23 cellular contexts compared by ENCODE assay signal in the genomic region with DNA sequence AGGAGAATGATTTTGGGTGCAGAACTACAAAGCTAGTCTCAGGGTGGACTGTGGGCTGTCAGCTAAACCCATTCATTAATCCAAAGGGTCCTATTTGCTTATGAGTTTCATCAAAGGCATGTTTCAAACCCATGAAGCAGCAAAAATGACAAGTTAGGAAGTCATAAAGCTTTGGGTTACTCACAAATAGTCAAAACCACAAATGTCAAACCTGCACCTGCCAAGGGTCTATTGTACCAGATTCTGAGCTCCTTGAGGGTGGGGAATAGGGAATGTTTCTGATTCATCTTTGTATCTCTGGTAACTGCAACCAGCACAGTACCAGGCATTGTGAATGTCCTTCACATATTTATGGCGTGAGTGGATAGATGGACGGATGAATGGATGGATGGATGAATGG.
DNase-seq lines count a peak whose midpoint lies in the region; ATAC-seq, FAIRE-seq and TF ChIP-seq lines count a peak whose summit lies in the region.
"Had no signal": no experiment of that assay in that cellular context is flagged by ENCODE, and none has a peak within 500 bp of the region (broad histone marks: within the 10 kb centered on the region; RNA-seq: fewer than 3 reads in every experiment).

No MANE protein-coding gene starts in this region.

- no peak overlapping the region for H3K56ac ChIP-seq in H9 (ENCODE audit: insufficient read length, low read depth, low read length)

- H3K79me2 ChIP-seq in H9 (ENCODE audit: insufficient read depth, low read length): no peaks in the 10 kb centered on the region

- no peak overlapping the region for H4K8ac ChIP-seq in H9 (replicated peaks; ENCODE audit: insufficient read length, low read depth, low read length)

- no peak overlapping the region for H3K4me2 ChIP-seq in H9 (ENCODE audit: insufficient read depth, insufficient read length, low read length)

- H2BK15ac ChIP-seq in H9 (ENCODE audit: low read depth, low read length): no peak overlapping the region

- no peak overlapping the region for H3K4me3 ChIP-seq in CD8-positive, alpha-beta memory T cell (ENCODE audit: low read length)
- no peak overlapping the region for H3K4me3 ChIP-seq in small intestine (ENCODE audit: low read depth in 1 of 2, low read length in 2 of 2)
- H3K4me3 ChIP-seq: ascending aorta, dorsolateral prefrontal cortex, suprapubic skin, uterus had no signal

- FAIRE-seq in small intestine (lab: Jason Lieb, UNC): no peak
- FAIRE-seq: GM12892, H1, keratinocyte had no signal

- H3K36me3 ChIP-seq in CD8-positive, alpha-beta memory T cell (ENCODE audit: insufficient read depth, low read length): no peaks in the 10 kb centered on the region
- H3K36me3 ChIP-seq in small intestine (ENCODE audit: control insufficient read depth in 2 of 2, insufficient read depth in 2 of 2, low read length in 2 of 2): no peaks in the 10 kb centered on the region
- H3K36me3 ChIP-seq: ascending aorta, suprapubic skin, uterus had no signal

- ATAC-seq in activated CD8-positive, alpha-beta memory T cell treated with anti-CD3 and anti-CD28 coated beads, Interleukin-2, amount 10 ng/mL, durations not matched to agents 7 days and 5 days: no peak
- peak; percentile 29 to 37 for ATAC-seq in activated T-cell treated with anti-CD3 and anti-CD28 coated beads, Interleukin-2, amount 50 U/mL, for 72 hours (replicated peaks in 1 of 2)
- ATAC-seq: foreskin keratinocyte, PC-3 had no signal

- no peak overlapping the region for H2AK5ac ChIP-seq in H9 (ENCODE audit: insufficient read length, low read length)

- H3K4me1 Mint-ChIP-seq in activated CD8-positive, alpha-beta memory T cell treated with anti-CD3 and anti-CD28 coated beads, Interleukin-2, amount 10 ng/mL, durations not matched to agents 7 days and 5 days: peaks cover 75% of the 10 kb centered on the region
- peaks cover 73 to 87% (median 85%) of the 10 kb centered on the region in 3 donors for H3K4me1 Mint-ChIP-seq in CD8-positive, alpha-beta memory T cell
- peaks cover 82% of the 10 kb centered on the region for H3K4me1 Mint-ChIP-seq in activated T-cell treated with anti-CD3 and anti-CD28 coated beads, Interleukin-2, amount 50 U/mL, for 72 hours (ENCODE audit: low read depth)
- peaks cover 23 to 35% of the 10 kb centered on the region in 2 experiments for H3K4me1 Mint-ChIP-seq in H9

- H3K23ac ChIP-seq in H9 (ENCODE audit: insufficient read length, low read depth, low read length): no peak overlapping the region

- no peak overlapping the region for H3K14ac ChIP-seq in H9 (ENCODE audit: insufficient read depth, low read length)

- H3K27me3 ChIP-seq in CD8-positive, alpha-beta memory T cell (ENCODE audit: insufficient read depth, low read length, poor library complexity, severe bottlenecking): no peaks in the 10 kb centered on the region
- H3K27me3 ChIP-seq in small intestine (ENCODE audit: control insufficient read depth in 2 of 2, insufficient read depth in 2 of 2, low read length in 2 of 2): no peaks in the 10 kb centered on the region
- H3K27me3 ChIP-seq in H9 (ENCODE audit: insufficient read depth, low read length): no peaks in the 10 kb centered on the region
- H3K27me3 ChIP-seq: ascending aorta, foreskin keratinocyte, suprapubic skin, uterus had no signal

- no peak overlapping the region for H3K4ac ChIP-seq in H9 (ENCODE audit: low read depth, low read length)

- H3K4me1 ChIP-seq in CD8-positive, alpha-beta memory T cell (ENCODE audit: insufficient read depth, low read length): peaks cover 67% of the 10 kb centered on the region
- H3K4me1 ChIP-seq in small intestine (ENCODE audit: control insufficient read depth in 2 of 2, insufficient read depth in 1 of 2, low read depth in 1 of 2, low read length in 1 of 2) (peaks cover 3 to 8% of the 10 kb centered on the region in 2 donors), H9 (ENCODE audit: insufficient read depth, low read length) (peaks cover 5% of the 10 kb centered on the region)
- H3K4me1 ChIP-seq: ascending aorta, foreskin keratinocyte, uterus had no signal

- no peak overlapping the region for H2BK5ac ChIP-seq in H9 (ENCODE audit: insufficient read length, low read length)

- H3K79me1 ChIP-seq in H9 (ENCODE audit: insufficient read depth, low read depth, low read length, poor library complexity, severe bottlenecking): no peaks in the 10 kb centered on the region

- no peak overlapping the region for H2BK12ac ChIP-seq in H9 (ENCODE audit: insufficient read length, low read depth, low read length)

- DNase-seq in activated CD8-positive, alpha-beta memory T cell treated with anti-CD3 and anti-CD28 coated beads, Interleukin-2, amount 10 ng/mL, durations not matched to agents 7 days and 5 days: no peak
- no peak for DNase-seq in activated CD8-positive, alpha-beta memory T cell treated with anti-CD3 and anti-CD28 coated beads for 24 hours
- DNase-seq in CD8-positive, alpha-beta memory T cell: no peak
- DNase-seq in activated T-cell treated with anti-CD3 and anti-CD28 coated beads, Interleukin-2, amount 50 U/mL, for 72 hours: no peak
- no peak for DNase-seq in small intestine
- no peak for DNase-seq in H9
- DNase-seq in ecto neural progenitor cell (ENCODE audit: low spot score): no peak
- DNase-seq in medulla oblongata (ENCODE audit: extremely low spot score): no peak
- DNase-seq: dorsolateral prefrontal cortex; foreskin keratinocyte; hypothalamus; NCI-H146; NCI-H774; nucleus accumbens; PC-3; SHP77 treated with DMSO at 0.1 percent for 48 hours; stimulated activated CD8-positive, alpha-beta memory T cell treated with anti-CD3 and anti-CD28 coated beads, Interleukin-4, amount 100 ng/mL, for 48 hours; uterus had no signal

- H3K9me3 ChIP-seq in CD8-positive, alpha-beta memory T cell (ENCODE audit: low read length): no peaks in the 10 kb centered on the region
- no peaks in the 10 kb centered on the region for H3K9me3 ChIP-seq in small intestine (ENCODE audit: control insufficient read depth, low read depth)
- no peaks in the 10 kb centered on the region for H3K9me3 ChIP-seq in H9 (ENCODE audit: control insufficient read depth, low read depth, low read length)
- H3K9me3 ChIP-seq: ascending aorta, suprapubic skin, uterus had no signal

- CTCF ChIA-PET in activated CD8-positive, alpha-beta memory T cell treated with anti-CD3 and anti-CD28 coated beads, Interleukin-2, amount 10 ng/mL, durations not matched to agents 7 days and 5 days (lab: Charles Lee): interaction anchor here (1.2 to 2.8 kb wide), 4 partner anchors 9 to 14 kb away, joined by 3 to 9 read pairs (median 4); no protein-coding TSS in a partner anchor
- CTCF ChIA-PET in CD8-positive, alpha-beta memory T cell (lab: Charles Lee): interaction anchor here (1.6 kb wide), 1 partner anchor 9 kb away, joined by 3 read pairs; no protein-coding TSS in a partner anchor

- H3K27me3 Mint-ChIP-seq in activated CD8-positive, alpha-beta memory T cell treated with anti-CD3 and anti-CD28 coated beads, Interleukin-2, amount 10 ng/mL, durations not matched to agents 7 days and 5 days: peaks cover 22% of the 10 kb centered on the region
- H3K27me3 Mint-ChIP-seq in CD8-positive, alpha-beta memory T cell: no peaks in the 10 kb centered on the region
- no peaks in the 10 kb centered on the region for H3K27me3 Mint-ChIP-seq in activated T-cell treated with anti-CD3 and anti-CD28 coated beads, Interleukin-2, amount 50 U/mL, for 72 hours (ENCODE audit: low read depth)
- peaks cover 7% of the 10 kb centered on the region for H3K27me3 Mint-ChIP-seq in H9 (ENCODE audit: low read depth)

- H3K23me2 ChIP-seq in H9 (ENCODE audit: insufficient read length, low read depth, low read length, poor library complexity, severe bottlenecking): no peaks in the 10 kb centered on the region

- peak overlapping the region; percentile 69 for H3K27ac Mint-ChIP-seq in activated CD8-positive, alpha-beta memory T cell treated with anti-CD3 and anti-CD28 coated beads, Interleukin-2, amount 10 ng/mL, durations not matched to agents 7 days and 5 days
- peak overlapping the region; percentile 82 to 97 (median 91) for H3K27ac Mint-ChIP-seq in CD8-positive, alpha-beta memory T cell
- peak overlapping the region; percentile 82 for H3K27ac Mint-ChIP-seq in activated T-cell treated with anti-CD3 and anti-CD28 coated beads, Interleukin-2, amount 50 U/mL, for 72 hours
- no peak overlapping the region for H3K27ac Mint-ChIP-seq in H9

- POLR2A ChIA-PET in CD8-positive, alpha-beta memory T cell (lab: Charles Lee): no interaction called here

- no peak overlapping the region for H3K18ac ChIP-seq in H9 (ENCODE audit: insufficient read length, low read depth, low read length)

- 89 to 96% (median 92%) methylated on average over 2 of the region's 2 CpGs for WGBS in small intestine, 3 donors
- no CpG with 5 or more reads among the region's 2 CpGs for WGBS in H9 (ENCODE audit: extremely low coverage, insufficient read length, low lambda C conversion rate)

- H2AFZ ChIP-seq in H9 (ENCODE audit: low read length): no peak overlapping the region

- TF ChIP-seq CTCF in H9 (conservative IDR thresholded peaks at IDR 0.05): no peak

- H3K27ac ChIP-seq in CD8-positive, alpha-beta memory T cell (ENCODE audit: low read depth, low read length): no peak overlapping the region
- peak overlapping the region; percentile 24 to 53 for H3K27ac ChIP-seq in small intestine (ENCODE audit: low read depth in 1 of 2, low read length in 1 of 2)
- H3K27ac ChIP-seq in H9 (ENCODE audit: insufficient read length, low read depth, low read length): no peak overlapping the region
- H3K27ac ChIP-seq: ascending aorta, dorsolateral prefrontal cortex, foreskin keratinocyte, suprapubic skin, uterus had no signal

- H3K9ac ChIP-seq in H9 (ENCODE audit: extremely low read depth, insufficient read length, low read length): no peak overlapping the region

- no peaks in the 10 kb centered on the region for H4K20me1 ChIP-seq in H9 (ENCODE audit: control insufficient read depth, insufficient read depth, insufficient read length)

- H3K36me3 Mint-ChIP-seq in activated CD8-positive, alpha-beta memory T cell treated with anti-CD3 and anti-CD28 coated beads, Interleukin-2, amount 10 ng/mL, durations not matched to agents 7 days and 5 days: no peaks in the 10 kb centered on the region
- no peaks in the 10 kb centered on the region for H3K36me3 Mint-ChIP-seq in CD8-positive, alpha-beta memory T cell
- no peaks in the 10 kb centered on the region for H3K36me3 Mint-ChIP-seq in activated T-cell treated with anti-CD3 and anti-CD28 coated beads, Interleukin-2, amount 50 U/mL, for 72 hours (ENCODE audit: insufficient read depth in 2 of 2)
- no peaks in the 10 kb centered on the region for H3K36me3 Mint-ChIP-seq in H9 (ENCODE audit: insufficient read depth in 1 of 3, low read depth in 3 of 3)

- peak overlapping the region; percentile 18 for H3K4me3 Mint-ChIP-seq in activated CD8-positive, alpha-beta memory T cell treated with anti-CD3 and anti-CD28 coated beads, Interleukin-2, amount 10 ng/mL, durations not matched to agents 7 days and 5 days
- peak overlapping the region in 6 of 7 donors; percentile 68 to 87 (median 74) for H3K4me3 Mint-ChIP-seq in CD8-positive, alpha-beta memory T cell
- peak overlapping the region; percentile 56 to 87 for H3K4me3 Mint-ChIP-seq in activated T-cell treated with anti-CD3 and anti-CD28 coated beads, Interleukin-2, amount 50 U/mL, for 72 hours
- H3K4me3 Mint-ChIP-seq in H9: no peak overlapping the region

- H4K91ac ChIP-seq in H9 (ENCODE audit: insufficient read length, low read depth, low read length): no peak overlapping the region

- H2BK20ac ChIP-seq in H9 (ENCODE audit: low read depth, low read length, poor library complexity, severe bottlenecking): no peak overlapping the region

- no peak overlapping the region for H2BK120ac ChIP-seq in H9 (ENCODE audit: low read depth, low read length, poor library complexity, severe bottlenecking)

- no peak overlapping the region for H4K5ac ChIP-seq in H9 (ENCODE audit: insufficient read length, low read depth, low read length)

- no peaks in the 10 kb centered on the region for H3K9me3 Mint-ChIP-seq in activated CD8-positive, alpha-beta memory T cell treated with anti-CD3 and anti-CD28 coated beads, Interleukin-2, amount 10 ng/mL, durations not matched to agents 7 days and 5 days (ENCODE audit: low read depth)
- H3K9me3 Mint-ChIP-seq in CD8-positive, alpha-beta memory T cell: no peaks in the 10 kb centered on the region
- no peaks in the 10 kb centered on the region for H3K9me3 Mint-ChIP-seq in activated T-cell treated with anti-CD3 and anti-CD28 coated beads, Interleukin-2, amount 50 U/mL, for 72 hours
- no peaks in the 10 kb centered on the region for H3K9me3 Mint-ChIP-seq in H9

- H3T11ph ChIP-seq in H9 (ENCODE audit: low read length): no peak overlapping the region

Comparison
In these comparisons a context has a peak if more than half of its experiments do, and no peak if none do; other contexts are left out.
1. H3K27ac Mint-ChIP-seq: peak in activated CD8-positive, alpha-beta memory T cell treated with anti-CD3 and anti-CD28 coated beads, Interleukin-2, amount 10 ng/mL, durations not matched to agents 7 days and 5 days (single experiment), CD8-positive, alpha-beta memory T cell (8 of 8) and activated T-cell treated with anti-CD3 and anti-CD28 coated beads, Interleukin-2, amount 50 U/mL, for 72 hours (single experiment); none in H9 (0 of 3).
2. H3K4me3 Mint-ChIP-seq: peak in activated CD8-positive, alpha-beta memory T cell treated with anti-CD3 and anti-CD28 coated beads, Interleukin-2, amount 10 ng/mL, durations not matched to agents 7 days and 5 days (single experiment), CD8-positive, alpha-beta memory T cell (6 of 7) and activated T-cell treated with anti-CD3 and anti-CD28 coated beads, Interleukin-2, amount 50 U/mL, for 72 hours (2 of 2); none in H9 (0 of 2).
3. H3K27ac ChIP-seq: peak in small intestine (2 of 2); none in CD8-positive, alpha-beta memory T cell (single experiment) and H9 (single experiment).